In the genomic region with DNA sequence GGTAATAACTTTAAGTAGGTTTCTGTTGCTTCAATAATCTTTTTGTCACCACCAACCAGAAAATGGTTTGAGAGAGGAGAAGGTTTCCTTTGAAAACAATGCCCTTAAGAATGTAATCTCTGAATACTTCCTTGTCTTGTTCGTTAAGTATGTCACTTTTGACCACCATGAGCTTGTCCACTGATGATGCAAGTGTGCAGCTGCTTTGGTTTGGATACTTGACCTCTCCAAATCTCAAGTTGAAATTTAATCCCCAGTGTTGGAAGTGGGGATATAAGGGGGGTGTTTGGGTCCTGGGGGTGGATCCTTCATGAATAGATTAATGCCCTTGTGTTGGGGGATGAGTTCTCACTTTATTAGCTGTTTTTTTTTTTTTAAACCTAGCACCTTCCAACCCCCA, we compare ENCODE assay signal across 25 cellular contexts.
"Had no signal": no experiment of that assay in that cellular context is flagged by ENCODE, and none has a peak within 500 bp of the region (broad histone marks: within the 10 kb centered on the region; RNA-seq: fewer than 3 reads in every experiment).

No MANE protein-coding gene starts in this region.

- H3K36me3 Mint-ChIP-seq: memory B cell; naive B cell; naive thymus-derived CD8-positive, alpha-beta T cell had no signal

- H3K4me1 ChIP-seq: esophagus muscularis mucosa, foreskin keratinocyte, gastroesophageal sphincter, heart left ventricle, left lung had no signal

- H3K36me3 ChIP-seq: esophagus muscularis mucosa, gastroesophageal sphincter, heart left ventricle, left lung had no signal

- H3K27me3 Mint-ChIP-seq: memory B cell; naive B cell; naive thymus-derived CD8-positive, alpha-beta T cell had no signal

- H2AFZ ChIP-seq: hepatocyte had no signal

- H3K4me2 ChIP-seq: hepatocyte had no signal

- H3K79me2 ChIP-seq: hepatocyte had no signal

- H3K4me1 Mint-ChIP-seq: memory B cell; naive B cell; naive thymus-derived CD8-positive, alpha-beta T cell had no signal

- FAIRE-seq: colon, endothelial cell of umbilical vein, frontal cortex, islet of Langerhans, keratinocyte had no signal

- DNase-seq: dermis blood vessel endothelial cell; dorsolateral prefrontal cortex; effector CD4-positive, alpha-beta T cell; effector memory CD4-positive, alpha-beta T cell; foreskin keratinocyte; heart left ventricle; left cardiac atrium; left lung; left ventricle myocardium superior; mammary epithelial cell; mesendoderm; midbrain; naive B cell; naive thymus-derived CD8-positive, alpha-beta T cell had no signal

- H3K27me3 ChIP-seq: dorsolateral prefrontal cortex, esophagus muscularis mucosa, foreskin keratinocyte, gastroesophageal sphincter, heart left ventricle, hepatocyte, left lung had no signal

- H3K27ac ChIP-seq: coronary artery, dorsolateral prefrontal cortex, esophagus muscularis mucosa, foreskin keratinocyte, gastroesophageal sphincter, heart left ventricle, hepatocyte, left lung had no signal

- H3K4me3 Mint-ChIP-seq: memory B cell; naive B cell; naive thymus-derived CD8-positive, alpha-beta T cell had no signal

- H3K4me3 ChIP-seq: coronary artery, dorsolateral prefrontal cortex, esophagus muscularis mucosa, gastroesophageal sphincter, heart left ventricle, hepatocyte, left lung, lung had no signal

- H3K27ac Mint-ChIP-seq: memory B cell; naive B cell; naive thymus-derived CD8-positive, alpha-beta T cell had no signal

- H3K9me3 ChIP-seq: gastroesophageal sphincter, left lung had no signal
